In the genomic region with DNA sequence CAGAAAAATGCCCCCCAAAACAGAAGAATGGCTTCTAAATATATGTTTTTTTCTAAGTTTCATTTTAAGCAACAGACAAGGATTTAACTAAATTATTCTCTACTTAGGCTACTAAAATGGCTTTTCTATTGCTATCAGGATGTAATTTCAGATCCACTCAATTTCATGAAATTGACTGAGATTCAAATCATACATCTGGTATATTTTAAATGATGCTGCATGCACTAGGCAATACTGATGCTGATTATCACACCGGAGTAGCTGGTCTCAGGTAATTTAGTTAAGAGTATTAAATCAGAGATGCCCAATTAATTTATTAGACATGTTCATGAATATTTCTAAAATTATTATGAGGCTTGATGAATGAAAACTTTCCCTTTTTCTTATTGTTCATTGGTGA, we compare ENCODE assay signal across 9 cellular contexts.
"Had no signal": no experiment of that assay in that cellular context is flagged by ENCODE, and none has a peak within 500 bp of the region (broad histone marks: within the 10 kb centered on the region; RNA-seq: fewer than 3 reads in every experiment).

No MANE protein-coding gene starts in this region.

- H2AFZ ChIP-seq: GM23248, GM23338 had no signal

- DNase-seq: GM23248, GOT3, H7, H9, HCEC 1CT, HFFc6 had no signal

- H3K4me2 ChIP-seq: GM23338 had no signal

- H3K4me1 ChIP-seq: HAP-1 had no signal

- H3K4me3 ChIP-seq: GM23248, GM23338, HAP-1 had no signal

- H3K9me3 ChIP-seq: HAP-1 had no signal

- H3K36me3 ChIP-seq: HAP-1 had no signal

- H3K27ac ChIP-seq: GM23248 had no signal

- H3K9ac ChIP-seq: GM23248 had no signal

- ATAC-seq: GM23338, HCT116 had no signal
